Comparison of ENCODE assay signal across 18 cellular contexts in genomic region chr19:17834350-17835181, GRCh38. TPM values are rescaled to one million over a fixed set of nuclear protein-coding genes. Genes with fewer than 3 reads are reported as not detected.
DNase-seq lines count a peak whose midpoint lies in the region; ATAC-seq and TF ChIP-seq lines count a peak whose summit lies in the region.
"Had no signal": no experiment of that assay in that cellular context is flagged by ENCODE, and none has a peak within 500 bp of the region (broad histone marks: within the 10 kb centered on the region; RNA-seq: fewer than 3 reads in every experiment).

No MANE protein-coding gene starts in this region.

- H2BK120ac ChIP-seq in H9 (ENCODE audit: low read depth, low read length, poor library complexity, severe bottlenecking): no peak overlapping the region

- no peaks in the 10 kb centered on the region for H3K9me3 ChIP-seq in H9 (ENCODE audit: control insufficient read depth, low read depth, low read length)
- H3K9me3 ChIP-seq: ovary, spleen had no signal

- H3K79me1 ChIP-seq in H9 (ENCODE audit: insufficient read depth, low read depth, low read length, poor library complexity, severe bottlenecking): no peaks in the 10 kb centered on the region

- no peak overlapping the region for H2BK15ac ChIP-seq in H9 (ENCODE audit: low read depth, low read length)

- H3K27ac ChIP-seq in H9 (ENCODE audit: insufficient read length, low read depth, low read length) (no peak overlapping the region), brain microvascular endothelial cell (no peak overlapping the region)
- H3K27ac ChIP-seq: cardiac muscle cell, ovary had no signal

- peaks cover 21 to 34% of the 10 kb centered on the region in 2 experiments for H3K4me1 Mint-ChIP-seq in H9
- H3K4me1 Mint-ChIP-seq: B cell had no signal

- H3K27me3 ChIP-seq in H9 (ENCODE audit: insufficient read depth, low read length) (no peaks in the 10 kb centered on the region), brain microvascular endothelial cell (replicated peaks) (no peaks in the 10 kb centered on the region)
- H3K27me3 ChIP-seq: cardiac muscle cell, ovary, spleen had no signal

- H3K4me3 ChIP-seq in brain microvascular endothelial cell (ENCODE audit: low read depth, low read length): no peak overlapping the region
- H3K4me3 ChIP-seq in retinal pigment epithelial cell (ENCODE audit: low read length): no peak overlapping the region
- H3K4me3 ChIP-seq: cardiac muscle cell, ovary, spleen had no signal

- peak in 1 of 2 donors; percentile 21 for ATAC-seq in activated naive CD4-positive, alpha-beta T cell treated with anti-CD3 and anti-CD28 coated beads, Interleukin-2, amount 50 U/mL, for 72 hours

- no peak overlapping the region for H2BK20ac ChIP-seq in H9 (ENCODE audit: low read depth, low read length, poor library complexity, severe bottlenecking)

- H4K91ac ChIP-seq in H9 (ENCODE audit: insufficient read length, low read depth, low read length): no peak overlapping the region

- no peak overlapping the region for H3K18ac ChIP-seq in H9 (ENCODE audit: insufficient read length, low read depth, low read length)

- no peak overlapping the region for H2BK12ac ChIP-seq in H9 (ENCODE audit: insufficient read length, low read depth, low read length)

- no peaks in the 10 kb centered on the region for H3K79me2 ChIP-seq in H9 (ENCODE audit: insufficient read depth, low read length)

- H3K4me2 ChIP-seq in H9 (ENCODE audit: insufficient read depth, insufficient read length, low read length): no peak overlapping the region

- TF ChIP-seq CTCF in H9 (conservative IDR thresholded peaks at IDR 0.05) (peak; percentile 52), brain microvascular endothelial cell (IDR thresholded peaks at IDR 0.05; ENCODE audit: low read depth, low read length, missing control alignments) (peak; percentile 43), retinal pigment epithelial cell (conservative IDR thresholded peaks at IDR 0.05; ENCODE audit: low read depth, low read length) (peak; percentile 11)

- H3K27me3 Mint-ChIP-seq in H9 (ENCODE audit: low read depth): peaks cover 30% of the 10 kb centered on the region
- H3K27me3 Mint-ChIP-seq: activated naive CD8-positive, alpha-beta T cell treated with anti-CD3 and anti-CD28 coated beads for 36 hours; B cell had no signal

- no peak overlapping the region for H4K5ac ChIP-seq in H9 (ENCODE audit: insufficient read length, low read depth, low read length)

- WGBS in H9 (ENCODE audit: extremely low coverage, insufficient read length, low lambda C conversion rate): no CpG with 5 or more reads among the region's 27 CpGs

- peak overlapping the region; percentile 20 to 81 for H3K27ac Mint-ChIP-seq in activated naive CD4-positive, alpha-beta T cell treated with anti-CD3 and anti-CD28 coated beads, Interleukin-2, amount 50 U/mL, for 72 hours
- H3K27ac Mint-ChIP-seq in H9: no peak overlapping the region

- H4K8ac ChIP-seq in H9 (replicated peaks; ENCODE audit: insufficient read length, low read depth, low read length): no peak overlapping the region

- H3K9ac ChIP-seq in H9 (ENCODE audit: extremely low read depth, insufficient read length, low read length): no peak overlapping the region

- in situ Hi-C loops in brain microvascular endothelial cell (cut with HindIII; ENCODE audit: low pct_ligation_motif_present, low sequenced_read_pairs): no loop called here
- in situ Hi-C loops in ACHN (cut with HindIII; ENCODE audit: low pct_ligation_motif_present, low pct_unique_long_range_greater_than_20kb, low sequenced_read_pairs): no loop called here

- no peak overlapping the region for H3K23ac ChIP-seq in H9 (ENCODE audit: insufficient read length, low read depth, low read length)

- H3K56ac ChIP-seq in H9 (ENCODE audit: insufficient read length, low read depth, low read length): no peak overlapping the region

- peaks cover 8% of the 10 kb centered on the region for H3K23me2 ChIP-seq in H9 (ENCODE audit: insufficient read length, low read depth, low read length, poor library complexity, severe bottlenecking)

- no peak overlapping the region for H2BK5ac ChIP-seq in H9 (ENCODE audit: insufficient read length, low read length)

- peaks cover 34 to 76% of the 10 kb centered on the region in 2 donors for H3K36me3 Mint-ChIP-seq in activated naive CD4-positive, alpha-beta T cell treated with anti-CD3 and anti-CD28 coated beads, Interleukin-2, amount 50 U/mL, for 72 hours
- H3K36me3 Mint-ChIP-seq in H9 (ENCODE audit: insufficient read depth in 1 of 3, low read depth in 3 of 3): no peaks in the 10 kb centered on the region

- H2AFZ ChIP-seq in H9 (ENCODE audit: low read length): no peak overlapping the region

- no peak overlapping the region for H3K14ac ChIP-seq in H9 (ENCODE audit: insufficient read depth, low read length)

- H3K9me3 Mint-ChIP-seq in activated naive CD4-positive, alpha-beta T cell treated with anti-CD3 and anti-CD28 coated beads, Interleukin-2, amount 50 U/mL, for 72 hours: peaks cover 0 to 4% of the 10 kb centered on the region in 2 donors
- no peaks in the 10 kb centered on the region; a peak in 2 of 5 replicates for H3K9me3 Mint-ChIP-seq in H9

- no peak overlapping the region for H3K4me3 Mint-ChIP-seq in H9
- H3K4me3 Mint-ChIP-seq: activated naive CD8-positive, alpha-beta T cell treated with anti-CD3 and anti-CD28 coated beads for 36 hours; B cell had no signal

- no peak overlapping the region for H3K4ac ChIP-seq in H9 (ENCODE audit: low read depth, low read length)

- H3K4me1 ChIP-seq in H9 (ENCODE audit: insufficient read depth, low read length): no peaks in the 10 kb centered on the region; the same call in 1 of the 2 replicates

- no peak overlapping the region for H3T11ph ChIP-seq in H9 (ENCODE audit: low read length)

- no peak for DNase-seq in activated naive CD4-positive, alpha-beta T cell treated with anti-CD3 and anti-CD28 coated beads, Interleukin-2, amount 50 U/mL, for 72 hours (ENCODE audit: low spot score in 2 of 2)
- DNase-seq in activated naive CD4-positive, alpha-beta T cell (lab: John Stamatoyannopoulos, UW): no peak
- DNase-seq in H9: peak; percentile 54
- DNase-seq in brain microvascular endothelial cell: no peak
- no peak for DNase-seq in retinal pigment epithelial cell (ENCODE audit: low read depth)
- DNase-seq in SW 1271 (lab: John Stamatoyannopoulos, UW): no peak
- DNase-seq in NCI-H345 treated with DMSO at 0.1 percent for 48 hours (lab: John Stamatoyannopoulos, UW; ENCODE audit: unreplicated experiment): no peak
- DNase-seq in ACHN: no peak
- DNase-seq: activated naive CD8-positive, alpha-beta T cell treated with anti-CD3 and anti-CD28 coated beads for 36 hours; NCI-H2107; NK-92 treated with Interleukin-12 subunit alpha and Interleukin-12 subunit beta, amount 100 ng/mL, for 24 hours; ovary; Right ventricle myocardium superior; spleen had no signal

- no peak overlapping the region for H2AK5ac ChIP-seq in H9 (ENCODE audit: insufficient read length, low read length)

- H4K20me1 ChIP-seq in H9 (ENCODE audit: control insufficient read depth, insufficient read depth, insufficient read length): no peaks in the 10 kb centered on the region

- H3K36me3 ChIP-seq in brain microvascular endothelial cell (replicated peaks): no peaks in the 10 kb centered on the region
- H3K36me3 ChIP-seq: cardiac muscle cell, ovary had no signal

RNA-seq across cellular contexts. Expression of gene JAK3, which starts 13.2 kb away (rescaled TPM):
- 100 to 1,000 TPM; 204 to 237 TPM for total RNA-seq in activated naive CD4-positive, alpha-beta T cell treated with anti-CD3 and anti-CD28 coated beads, Interleukin-2, amount 50 U/mL, for 72 hours
- 3.3 and 3.5 TPM in 2 replicates for total RNA-seq in H9 (2021)

RNA-seq across cellular contexts. Expression of gene INSL3, which starts 13.2 kb away (rescaled TPM):
- total RNA-seq in activated naive CD4-positive, alpha-beta T cell treated with anti-CD3 and anti-CD28 coated beads, Interleukin-2, amount 50 U/mL, for 72 hours: 10 to 100 TPM in 1 of 2 donors, 1 to 10 TPM in 1; 6.3 to 10.5 TPM
- total RNA-seq in H9 (2021): 0.61 and 0.63 TPM in 2 replicates
- total RNA-seq: endothelial cell of umbilical vein, Right ventricle myocardium superior had no signal

RNA-seq across cellular contexts. Expression of gene RPL18A, which starts 25.1 kb away (rescaled TPM):
- 1,000 to 10,000 TPM; 3,079 to 3,707 TPM for total RNA-seq in activated naive CD4-positive, alpha-beta T cell treated with anti-CD3 and anti-CD28 coated beads, Interleukin-2, amount 50 U/mL, for 72 hours
- total RNA-seq in H9 (2021): 2,837 and 2,851 TPM in 2 replicates

RNA-seq across cellular contexts. Expression of gene SLC5A5, which starts 37.2 kb away (rescaled TPM):
- 1 to 10 TPM; 1.5 to 2.0 TPM for total RNA-seq in activated naive CD4-positive, alpha-beta T cell treated with anti-CD3 and anti-CD28 coated beads, Interleukin-2, amount 50 U/mL, for 72 hours
- total RNA-seq in H9 (2021): 1.7 and 1.8 TPM in 2 replicates
- total RNA-seq: endothelial cell of umbilical vein, Right ventricle myocardium superior had no signal

RNA-seq across cellular contexts. Expression of gene B3GNT3, which starts 39.6 kb away (rescaled TPM):
- under 1 TPM; 0.30 to 0.41 TPM for total RNA-seq in activated naive CD4-positive, alpha-beta T cell treated with anti-CD3 and anti-CD28 coated beads, Interleukin-2, amount 50 U/mL, for 72 hours
- total RNA-seq in H9 (2021): 0.96 and 1.0 TPM in 2 replicates
- total RNA-seq: activated CD8-positive, alpha-beta memory T cell treated with anti-CD3 and anti-CD28 coated beads for 36 hours; activated naive CD8-positive, alpha-beta T cell treated with anti-CD3 and anti-CD28 coated beads for 36 hours; B cell; cardiac muscle cell; endothelial cell of umbilical vein; Right ventricle myocardium superior had no signal

Comparison
In these comparisons a context has a peak if more than half of its experiments do, and no peak if none do; other contexts are left out.
1. H3K27ac Mint-ChIP-seq: peak in activated naive CD4-positive, alpha-beta T cell treated with anti-CD3 and anti-CD28 coated beads, Interleukin-2, amount 50 U/mL, for 72 hours (2 of 2); none in H9 (0 of 3).
2. RNA of gene JAK3, which starts 13.2 kb away (total RNA-seq): 204 to 237 TPM in activated naive CD4-positive, alpha-beta T cell treated with anti-CD3 and anti-CD28 coated beads, Interleukin-2, amount 50 U/mL, for 72 hours; 3.3 to 3.5 TPM in H9; every median in the first group is over 10 times any median in the second.
3. Peak in every context shown above with its lines, with median percentiles within 50 percentile points of each other: CTCF ChIP-seq.